Comparison of ENCODE assay signal across 21 cellular contexts in genomic region chr17:43392397-43392796, GRCh38.
"Had no signal": no experiment of that assay in that cellular context is flagged by ENCODE, and none has a peak within 500 bp of the region (broad histone marks: within the 10 kb centered on the region; RNA-seq: fewer than 3 reads in every experiment).

No MANE protein-coding gene starts in this region.

- H3K27ac ChIP-seq: brain microvascular endothelial cell, coronary artery, gastroesophageal sphincter, heart right ventricle, prostate gland, right atrium auricular region, tibial nerve, vagina had no signal

- DNase-seq: activated CD4-positive, alpha-beta memory T cell treated with anti-CD3 and anti-CD28 coated beads, Interleukin-2, amount 10 ng/mL, durations not matched to agents 7 days and 5 days; activated CD4-positive, alpha-beta T cell treated with anti-CD3 and anti-CD28 coated beads for 4 hours; activated CD8-positive, alpha-beta memory T cell treated with anti-CD3 and anti-CD28 coated beads, Interleukin-2, amount 10 ng/mL, durations not matched to agents 7 days and 5 days; activated naive CD4-positive, alpha-beta T cell; activated naive CD8-positive, alpha-beta T cell treated with anti-CD3 and anti-CD28 coated beads for 36 hours; anterior cingulate cortex; brain microvascular endothelial cell; heart right ventricle; kidney glomerular epithelial cell; stimulated activated CD4-positive, alpha-beta T cell treated with anti-CD3 and anti-CD28 coated beads, Interleukin-2, amount 100 ng/mL, for 24 hours; stimulated activated naive CD8-positive, alpha-beta T cell treated with anti-CD3 and anti-CD28 coated beads, Interleukin-15, Interleukin-2, amounts not matched to agents 100 U/mL and 50 U/mL, for 24 hours; substantia nigra had no signal

- H3K9me3 Mint-ChIP-seq: activated CD4-positive, alpha-beta memory T cell treated with anti-CD3 and anti-CD28 coated beads, Interleukin-2, amount 10 ng/mL, durations not matched to agents 7 days and 5 days; activated naive CD8-positive, alpha-beta T cell treated with anti-CD3 and anti-CD28 coated beads for 36 hours; central memory CD8-positive, alpha-beta T cell; natural killer cell treated with Interleukin-12 subunit alpha and Interleukin-12 subunit beta and Interleukin-15 and Interleukin-18, amount 100 ng/mL, for 72 hours; WTC11 had no signal

- H3K9me3 ChIP-seq: gastroesophageal sphincter, heart right ventricle, prostate gland, right atrium auricular region, tibial nerve, vagina had no signal

- H3K36me3 Mint-ChIP-seq: activated CD8-positive, alpha-beta memory T cell treated with anti-CD3 and anti-CD28 coated beads, Interleukin-2, amount 10 ng/mL, durations not matched to agents 7 days and 5 days; activated naive CD8-positive, alpha-beta T cell treated with anti-CD3 and anti-CD28 coated beads for 36 hours; natural killer cell treated with Interleukin-12 subunit alpha and Interleukin-12 subunit beta and Interleukin-15 and Interleukin-18, amount 100 ng/mL, for 72 hours; WTC11 had no signal

- H3K27me3 ChIP-seq: brain microvascular endothelial cell, gastroesophageal sphincter, heart right ventricle, right atrium auricular region, tibial nerve, vagina had no signal

- H3K27me3 Mint-ChIP-seq: activated CD4-positive, alpha-beta memory T cell treated with anti-CD3 and anti-CD28 coated beads, Interleukin-2, amount 10 ng/mL, durations not matched to agents 7 days and 5 days; activated CD8-positive, alpha-beta memory T cell treated with anti-CD3 and anti-CD28 coated beads, Interleukin-2, amount 10 ng/mL, durations not matched to agents 7 days and 5 days; activated naive CD8-positive, alpha-beta T cell treated with anti-CD3 and anti-CD28 coated beads for 36 hours; central memory CD8-positive, alpha-beta T cell; natural killer cell treated with Interleukin-12 subunit alpha and Interleukin-12 subunit beta and Interleukin-15 and Interleukin-18, amount 100 ng/mL, for 72 hours had no signal

- H3K4me3 ChIP-seq: coronary artery, gastroesophageal sphincter, heart right ventricle, prostate gland, right atrium auricular region, tibial nerve, vagina had no signal

- H3K27ac Mint-ChIP-seq: activated CD4-positive, alpha-beta memory T cell treated with anti-CD3 and anti-CD28 coated beads, Interleukin-2, amount 10 ng/mL, durations not matched to agents 7 days and 5 days; activated CD8-positive, alpha-beta memory T cell treated with anti-CD3 and anti-CD28 coated beads, Interleukin-2, amount 10 ng/mL, durations not matched to agents 7 days and 5 days; activated naive CD8-positive, alpha-beta T cell treated with anti-CD3 and anti-CD28 coated beads for 36 hours; natural killer cell treated with Interleukin-12 subunit alpha and Interleukin-12 subunit beta and Interleukin-15 and Interleukin-18, amount 100 ng/mL, for 72 hours had no signal

- H3K36me3 ChIP-seq: brain microvascular endothelial cell, gastroesophageal sphincter, heart right ventricle, prostate gland, right atrium auricular region, tibial nerve, vagina had no signal

- ATAC-seq: activated CD8-positive, alpha-beta memory T cell treated with anti-CD3 and anti-CD28 coated beads, Interleukin-2, amount 10 ng/mL, durations not matched to agents 7 days and 5 days; gastroesophageal sphincter; heart right ventricle; natural killer cell treated with Interleukin-12 subunit alpha and Interleukin-12 subunit beta and Interleukin-15 and Interleukin-18, amount 100 ng/mL, for 72 hours; stimulated activated naive CD8-positive, alpha-beta T cell treated with anti-CD3 and anti-CD28 coated beads, Interleukin-15, Interleukin-2, amounts not matched to agents 100 U/mL and 50 U/mL, for 24 hours; WTC11 had no signal

- H3K4me3 Mint-ChIP-seq: activated CD4-positive, alpha-beta memory T cell treated with anti-CD3 and anti-CD28 coated beads, Interleukin-2, amount 10 ng/mL, durations not matched to agents 7 days and 5 days; activated CD8-positive, alpha-beta memory T cell treated with anti-CD3 and anti-CD28 coated beads, Interleukin-2, amount 10 ng/mL, durations not matched to agents 7 days and 5 days; activated naive CD8-positive, alpha-beta T cell treated with anti-CD3 and anti-CD28 coated beads for 36 hours; central memory CD8-positive, alpha-beta T cell; natural killer cell treated with Interleukin-12 subunit alpha and Interleukin-12 subunit beta and Interleukin-15 and Interleukin-18, amount 100 ng/mL, for 72 hours; WTC11 had no signal

- H3K4me1 ChIP-seq: prostate gland had no signal
